Comparison of ENCODE assay signal across 1 cellular context in the genomic region with DNA sequence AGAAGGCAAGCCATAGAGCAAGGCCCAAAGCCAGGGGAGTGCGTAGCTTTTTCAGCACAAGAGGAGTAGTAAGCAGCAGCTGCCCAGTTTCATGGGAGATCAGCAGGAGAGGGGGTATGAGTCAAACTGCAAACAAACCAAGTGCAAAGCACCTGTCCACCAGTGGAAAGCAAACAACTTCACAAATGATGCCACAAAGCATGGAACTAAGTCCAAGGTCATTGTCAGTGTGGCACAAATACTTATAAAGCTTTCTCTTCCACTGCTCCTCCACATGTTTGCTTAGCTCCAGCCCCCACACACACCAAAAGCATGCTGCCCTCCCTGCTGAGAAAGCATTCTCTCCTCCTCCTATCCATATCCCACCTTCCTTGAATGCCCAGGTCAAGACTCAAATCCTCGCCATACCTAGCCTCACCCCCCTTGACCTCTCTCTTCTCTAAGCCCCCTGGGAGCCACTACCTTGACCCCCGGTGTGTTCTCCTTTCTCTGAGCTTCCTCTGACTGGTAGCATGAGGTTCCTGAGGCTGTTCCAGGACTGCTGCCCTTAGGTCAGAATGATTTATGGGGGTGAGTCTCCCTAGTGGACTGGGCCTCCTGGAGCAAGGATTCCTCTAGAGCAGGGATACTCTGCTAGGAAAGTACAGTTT.
A peak's percentile ranks its signal among the peaks of the same experiment; 100 is the strongest.
TF ChIP-seq lines count a peak whose summit lies in the region.

No MANE protein-coding gene starts in this region.

TF ChIP-seq in HepG2, 621 proteins besides CTCF, POLR2A, EP300 and RAD21 (continued from another document and continues in another):
- TF ChIP-seq, protein P1, sequence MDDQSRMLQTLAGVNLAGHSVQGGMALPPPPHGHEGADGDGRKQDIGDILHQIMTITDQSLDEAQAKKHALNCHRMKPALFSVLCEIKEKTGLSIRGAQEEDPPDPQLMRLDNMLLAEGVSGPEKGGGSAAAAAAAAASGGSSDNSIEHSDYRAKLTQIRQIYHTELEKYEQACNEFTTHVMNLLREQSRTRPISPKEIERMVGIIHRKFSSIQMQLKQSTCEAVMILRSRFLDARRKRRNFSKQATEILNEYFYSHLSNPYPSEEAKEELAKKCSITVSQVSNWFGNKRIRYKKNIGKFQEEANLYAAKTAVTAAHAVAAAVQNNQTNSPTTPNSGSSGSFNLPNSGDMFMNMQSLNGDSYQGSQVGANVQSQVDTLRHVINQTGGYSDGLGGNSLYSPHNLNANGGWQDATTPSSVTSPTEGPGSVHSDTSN (CRISPR knock-in tag; IDR thresholded peaks at IDR 0.05; ENCODE audit: borderline replicate concordance) = no peak
- TF ChIP-seq, protein P2, sequence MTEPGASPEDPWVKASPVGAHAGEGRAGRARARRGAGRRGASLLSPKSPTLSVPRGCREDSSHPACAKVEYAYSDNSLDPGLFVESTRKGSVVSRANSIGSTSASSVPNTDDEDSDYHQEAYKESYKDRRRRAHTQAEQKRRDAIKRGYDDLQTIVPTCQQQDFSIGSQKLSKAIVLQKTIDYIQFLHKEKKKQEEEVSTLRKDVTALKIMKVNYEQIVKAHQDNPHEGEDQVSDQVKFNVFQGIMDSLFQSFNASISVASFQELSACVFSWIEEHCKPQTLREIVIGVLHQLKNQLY (CRISPR knock-in tag; IDR thresholded peaks at IDR 0.05) = peak; percentile 97
- TF ChIP-seq MXI1 (IDR thresholded peaks at IDR 0.05; ENCODE audit: borderline replicate concordance, low read depth, low read length) (peak; percentile 84; the same call in 2 of the 3 replicates), ZNF672 (CRISPR knock-in tag; IDR thresholded peaks at IDR 0.05) (no peak), SALL2 (CRISPR knock-in tag; IDR thresholded peaks at IDR 0.05) (peak; percentile 88), ZNF530 (CRISPR knock-in tag; IDR thresholded peaks at IDR 0.05; ENCODE audit: low read depth) (no peak), ZNF713 (CRISPR knock-in tag; IDR thresholded peaks at IDR 0.05) (no peak), ZBTB38 (CRISPR knock-in tag; IDR thresholded peaks at IDR 0.05) (no peak), ZNF180 (CRISPR knock-in tag; IDR thresholded peaks at IDR 0.05; ENCODE audit: borderline replicate concordance, low read depth) (no peak), TEAD2 (CRISPR knock-in tag; IDR thresholded peaks at IDR 0.05) (no peak), SAP130 (CRISPR knock-in tag; IDR thresholded peaks at IDR 0.05; ENCODE audit: low read depth) (peak; percentile 93), ZNF563 (CRISPR knock-in tag; IDR thresholded peaks at IDR 0.05) (0 out of 2 replicates have a peak, but pooled peaks have one; percentile 63), ZNF33A (CRISPR knock-in tag; IDR thresholded peaks at IDR 0.05; ENCODE audit: borderline replicate concordance) (no peak), ZNF329 (CRISPR knock-in tag; IDR thresholded peaks at IDR 0.05; ENCODE audit: low read depth) (no peak), PAWR (CRISPR knock-in tag; IDR thresholded peaks at IDR 0.05; ENCODE audit: borderline replicate concordance) (no peak), U2AF2 (IDR thresholded peaks at IDR 0.05; ENCODE audit: low read depth, low read length) (no peak), GTF2F1 (IDR thresholded peaks at IDR 0.05; ENCODE audit: low read length) (no peak), ZNF326 (CRISPR knock-in tag; IDR thresholded peaks at IDR 0.05; ENCODE audit: borderline replicate concordance) (no peak), KLF16 (CRISPR knock-in tag; IDR thresholded peaks at IDR 0.05) (peak in 1 of 2 experiments; percentile 93; a peak in 2 of 4 replicates), EHMT2 (IDR thresholded peaks at IDR 0.05; ENCODE audit: borderline replicate concordance, low read depth, low read length) (peak; percentile 40; the same call in 1 of the 2 replicates), ZNF7 (CRISPR knock-in tag; IDR thresholded peaks at IDR 0.05) (no peak), ZBTB7A (CRISPR knock-in tag; IDR thresholded peaks at IDR 0.05) (peak; percentile 75), ZNF619 (CRISPR knock-in tag; IDR thresholded peaks at IDR 0.05) (no peak), HOXA3 (CRISPR knock-in tag; IDR thresholded peaks at IDR 0.05) (peak; percentile 89; the same call in 1 of the 2 replicates), KMT2B (CRISPR knock-in tag; IDR thresholded peaks at IDR 0.05) (no peak; the same call in 1 of the 2 replicates), CBX1 (IDR thresholded peaks at IDR 0.05; ENCODE audit: low read depth) (no peak), HOXA7 (CRISPR knock-in tag; IDR thresholded peaks at IDR 0.05) (no peak), MAFK (conservative IDR thresholded peaks at IDR 0.05 in 1 of 2, IDR thresholded peaks at IDR 0.05 in 1 of 2; ENCODE audit: low read length in 2 of 2) (peak; percentile 15 to 32), ZNF746 (CRISPR knock-in tag; IDR thresholded peaks at IDR 0.05) (peak; percentile 94), SOX5 (CRISPR knock-in tag; IDR thresholded peaks at IDR 0.05; ENCODE audit: borderline replicate concordance) (peak; percentile 98), RBAK (CRISPR knock-in tag; IDR thresholded peaks at IDR 0.05) (no peak), ZNF543 (CRISPR knock-in tag; IDR thresholded peaks at IDR 0.05) (no peak), CENPX (CRISPR knock-in tag; IDR thresholded peaks at IDR 0.05) (no peak), ZNF878 (CRISPR knock-in tag; IDR thresholded peaks at IDR 0.05) (peak; percentile 95), THAP11 (CRISPR knock-in tag; IDR thresholded peaks at IDR 0.05) (peak; percentile 86), CBFB (CRISPR knock-in tag; IDR thresholded peaks at IDR 0.05) (peak; percentile 64)
- TF ChIP-seq, protein P3, sequence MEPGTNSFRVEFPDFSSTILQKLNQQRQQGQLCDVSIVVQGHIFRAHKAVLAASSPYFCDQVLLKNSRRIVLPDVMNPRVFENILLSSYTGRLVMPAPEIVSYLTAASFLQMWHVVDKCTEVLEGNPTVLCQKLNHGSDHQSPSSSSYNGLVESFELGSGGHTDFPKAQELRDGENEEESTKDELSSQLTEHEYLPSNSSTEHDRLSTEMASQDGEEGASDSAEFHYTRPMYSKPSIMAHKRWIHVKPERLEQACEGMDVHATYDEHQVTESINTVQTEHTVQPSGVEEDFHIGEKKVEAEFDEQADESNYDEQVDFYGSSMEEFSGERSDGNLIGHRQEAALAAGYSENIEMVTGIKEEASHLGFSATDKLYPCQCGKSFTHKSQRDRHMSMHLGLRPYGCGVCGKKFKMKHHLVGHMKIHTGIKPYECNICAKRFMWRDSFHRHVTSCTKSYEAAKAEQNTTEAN (CRISPR knock-in tag; conservative IDR thresholded peaks at IDR 0.05) = peak; percentile 90
- TF ChIP-seq, protein P4, sequence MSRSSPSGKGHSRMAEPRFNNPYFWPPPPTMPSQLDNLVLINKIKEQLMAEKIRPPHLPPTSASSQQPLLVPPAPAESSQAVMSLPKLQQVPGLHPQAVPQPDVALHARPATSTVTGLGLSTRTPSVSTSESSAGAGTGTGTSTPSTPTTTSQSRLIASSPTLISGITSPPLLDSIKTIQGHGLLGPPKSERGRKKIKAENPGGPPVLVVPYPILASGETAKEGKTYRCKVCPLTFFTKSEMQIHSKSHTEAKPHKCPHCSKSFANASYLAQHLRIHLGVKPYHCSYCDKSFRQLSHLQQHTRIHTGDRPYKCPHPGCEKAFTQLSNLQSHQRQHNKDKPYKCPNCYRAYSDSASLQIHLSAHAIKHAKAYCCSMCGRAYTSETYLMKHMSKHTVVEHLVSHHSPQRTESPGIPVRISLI (CRISPR knock-in tag; IDR thresholded peaks at IDR 0.05; ENCODE audit: borderline replicate concordance) = no peak
- TF ChIP-seq, protein P5, sequence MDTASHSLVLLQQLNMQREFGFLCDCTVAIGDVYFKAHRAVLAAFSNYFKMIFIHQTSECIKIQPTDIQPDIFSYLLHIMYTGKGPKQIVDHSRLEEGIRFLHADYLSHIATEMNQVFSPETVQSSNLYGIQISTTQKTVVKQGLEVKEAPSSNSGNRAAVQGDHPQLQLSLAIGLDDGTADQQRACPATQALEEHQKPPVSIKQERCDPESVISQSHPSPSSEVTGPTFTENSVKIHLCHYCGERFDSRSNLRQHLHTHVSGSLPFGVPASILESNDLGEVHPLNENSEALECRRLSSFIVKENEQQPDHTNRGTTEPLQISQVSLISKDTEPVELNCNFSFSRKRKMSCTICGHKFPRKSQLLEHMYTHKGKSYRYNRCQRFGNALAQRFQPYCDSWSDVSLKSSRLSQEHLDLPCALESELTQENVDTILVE (CRISPR knock-in tag; IDR thresholded peaks at IDR 0.05) = peak; percentile 64; the same call in 1 of the 2 replicates
- TF ChIP-seq, protein P6, sequence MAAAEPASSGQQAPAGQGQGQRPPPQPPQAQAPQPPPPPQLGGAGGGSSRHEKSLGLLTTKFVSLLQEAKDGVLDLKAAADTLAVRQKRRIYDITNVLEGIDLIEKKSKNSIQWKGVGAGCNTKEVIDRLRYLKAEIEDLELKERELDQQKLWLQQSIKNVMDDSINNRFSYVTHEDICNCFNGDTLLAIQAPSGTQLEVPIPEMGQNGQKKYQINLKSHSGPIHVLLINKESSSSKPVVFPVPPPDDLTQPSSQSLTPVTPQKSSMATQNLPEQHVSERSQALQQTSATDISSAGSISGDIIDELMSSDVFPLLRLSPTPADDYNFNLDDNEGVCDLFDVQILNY (CRISPR knock-in tag; conservative IDR thresholded peaks at IDR 0.05) = no peak
- TF ChIP-seq, protein P7, sequence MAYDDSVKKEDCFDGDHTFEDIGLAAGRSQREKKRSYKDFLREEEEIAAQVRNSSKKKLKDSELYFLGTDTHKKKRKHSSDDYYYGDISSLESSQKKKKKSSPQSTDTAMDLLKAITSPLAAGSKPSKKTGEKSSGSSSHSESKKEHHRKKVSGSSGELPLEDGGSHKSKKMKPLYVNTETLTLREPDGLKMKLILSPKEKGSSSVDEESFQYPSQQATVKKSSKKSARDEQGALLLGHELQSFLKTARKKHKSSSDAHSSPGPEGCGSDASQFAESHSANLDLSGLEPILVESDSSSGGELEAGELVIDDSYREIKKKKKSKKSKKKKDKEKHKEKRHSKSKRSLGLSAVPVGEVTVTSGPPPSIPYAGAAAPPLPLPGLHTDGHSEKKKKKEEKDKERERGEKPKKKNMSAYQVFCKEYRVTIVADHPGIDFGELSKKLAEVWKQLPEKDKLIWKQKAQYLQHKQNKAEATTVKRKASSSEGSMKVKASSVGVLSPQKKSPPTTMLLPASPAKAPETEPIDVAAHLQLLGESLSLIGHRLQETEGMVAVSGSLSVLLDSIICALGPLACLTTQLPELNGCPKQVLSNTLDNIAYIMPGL (CRISPR knock-in tag; IDR thresholded peaks at IDR 0.05; ENCODE audit: borderline replicate concordance in 1 of 2, low read depth in 1 of 2) = peak in 1 of 2 experiments; percentile 46; a peak in 1 of 4 replicates
- TF ChIP-seq, protein P8, sequence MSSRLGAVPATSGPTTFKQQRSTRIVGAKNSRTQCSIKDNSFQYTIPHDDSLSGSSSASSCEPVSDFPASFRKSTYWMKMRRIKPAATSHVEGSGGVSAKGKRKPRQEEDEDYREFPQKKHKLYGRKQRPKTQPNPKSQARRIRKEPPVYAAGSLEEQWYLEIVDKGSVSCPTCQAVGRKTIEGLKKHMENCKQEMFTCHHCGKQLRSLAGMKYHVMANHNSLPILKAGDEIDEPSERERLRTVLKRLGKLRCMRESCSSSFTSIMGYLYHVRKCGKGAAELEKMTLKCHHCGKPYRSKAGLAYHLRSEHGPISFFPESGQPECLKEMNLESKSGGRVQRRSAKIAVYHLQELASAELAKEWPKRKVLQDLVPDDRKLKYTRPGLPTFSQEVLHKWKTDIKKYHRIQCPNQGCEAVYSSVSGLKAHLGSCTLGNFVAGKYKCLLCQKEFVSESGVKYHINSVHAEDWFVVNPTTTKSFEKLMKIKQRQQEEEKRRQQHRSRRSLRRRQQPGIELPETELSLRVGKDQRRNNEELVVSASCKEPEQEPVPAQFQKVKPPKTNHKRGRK (CRISPR knock-in tag; IDR thresholded peaks at IDR 0.05) = no peak
- TF ChIP-seq, protein P9, sequence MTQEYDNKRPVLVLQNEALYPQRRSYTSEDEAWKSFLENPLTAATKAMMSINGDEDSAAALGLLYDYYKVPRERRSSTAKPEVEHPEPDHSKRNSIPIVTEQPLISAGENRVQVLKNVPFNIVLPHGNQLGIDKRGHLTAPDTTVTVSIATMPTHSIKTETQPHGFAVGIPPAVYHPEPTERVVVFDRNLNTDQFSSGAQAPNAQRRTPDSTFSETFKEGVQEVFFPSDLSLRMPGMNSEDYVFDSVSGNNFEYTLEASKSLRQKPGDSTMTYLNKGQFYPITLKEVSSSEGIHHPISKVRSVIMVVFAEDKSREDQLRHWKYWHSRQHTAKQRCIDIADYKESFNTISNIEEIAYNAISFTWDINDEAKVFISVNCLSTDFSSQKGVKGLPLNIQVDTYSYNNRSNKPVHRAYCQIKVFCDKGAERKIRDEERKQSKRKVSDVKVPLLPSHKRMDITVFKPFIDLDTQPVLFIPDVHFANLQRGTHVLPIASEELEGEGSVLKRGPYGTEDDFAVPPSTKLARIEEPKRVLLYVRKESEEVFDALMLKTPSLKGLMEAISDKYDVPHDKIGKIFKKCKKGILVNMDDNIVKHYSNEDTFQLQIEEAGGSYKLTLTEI (CRISPR knock-in tag; conservative IDR thresholded peaks at IDR 0.05) = no peak
- TF ChIP-seq, protein P10, sequence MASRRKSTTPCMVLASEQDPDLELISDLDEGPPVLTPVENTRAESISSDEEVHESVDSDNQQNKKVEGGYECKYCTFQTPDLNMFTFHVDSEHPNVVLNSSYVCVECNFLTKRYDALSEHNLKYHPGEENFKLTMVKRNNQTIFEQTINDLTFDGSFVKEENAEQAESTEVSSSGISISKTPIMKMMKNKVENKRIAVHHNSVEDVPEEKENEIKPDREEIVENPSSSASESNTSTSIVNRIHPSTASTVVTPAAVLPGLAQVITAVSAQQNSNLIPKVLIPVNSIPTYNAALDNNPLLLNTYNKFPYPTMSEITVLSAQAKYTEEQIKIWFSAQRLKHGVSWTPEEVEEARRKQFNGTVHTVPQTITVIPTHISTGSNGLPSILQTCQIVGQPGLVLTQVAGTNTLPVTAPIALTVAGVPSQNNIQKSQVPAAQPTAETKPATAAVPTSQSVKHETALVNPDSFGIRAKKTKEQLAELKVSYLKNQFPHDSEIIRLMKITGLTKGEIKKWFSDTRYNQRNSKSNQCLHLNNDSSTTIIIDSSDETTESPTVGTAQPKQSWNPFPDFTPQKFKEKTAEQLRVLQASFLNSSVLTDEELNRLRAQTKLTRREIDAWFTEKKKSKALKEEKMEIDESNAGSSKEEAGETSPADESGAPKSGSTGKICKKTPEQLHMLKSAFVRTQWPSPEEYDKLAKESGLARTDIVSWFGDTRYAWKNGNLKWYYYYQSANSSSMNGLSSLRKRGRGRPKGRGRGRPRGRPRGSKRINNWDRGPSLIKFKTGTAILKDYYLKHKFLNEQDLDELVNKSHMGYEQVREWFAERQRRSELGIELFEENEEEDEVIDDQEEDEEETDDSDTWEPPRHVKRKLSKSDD (CRISPR knock-in tag; IDR thresholded peaks at IDR 0.05; ENCODE audit: low read depth) = peak; percentile 85
- TF ChIP-seq, protein P11, sequence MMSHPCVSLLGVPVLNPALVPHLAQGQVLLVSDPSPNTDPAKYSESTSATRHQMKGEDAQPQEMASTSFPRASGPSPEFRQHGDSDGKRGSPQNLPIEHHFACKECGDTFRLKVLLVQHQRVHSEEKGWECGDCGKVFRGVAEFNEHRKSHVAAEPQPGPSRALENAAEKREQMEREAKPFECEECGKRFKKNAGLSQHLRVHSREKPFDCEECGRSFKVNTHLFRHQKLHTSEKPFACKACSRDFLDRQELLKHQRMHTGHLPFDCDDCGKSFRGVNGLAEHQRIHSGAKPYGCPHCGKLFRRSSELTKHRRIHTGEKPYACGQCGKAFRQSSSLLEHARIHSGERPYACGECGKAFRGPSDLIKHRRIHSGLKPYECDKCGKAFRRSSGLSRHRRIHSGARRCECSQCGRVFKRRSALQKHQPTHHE (CRISPR knock-in tag; IDR thresholded peaks at IDR 0.05; ENCODE audit: borderline replicate concordance) = peak; percentile 58; the same call in 1 of the 2 replicates
- TF ChIP-seq, protein P12, sequence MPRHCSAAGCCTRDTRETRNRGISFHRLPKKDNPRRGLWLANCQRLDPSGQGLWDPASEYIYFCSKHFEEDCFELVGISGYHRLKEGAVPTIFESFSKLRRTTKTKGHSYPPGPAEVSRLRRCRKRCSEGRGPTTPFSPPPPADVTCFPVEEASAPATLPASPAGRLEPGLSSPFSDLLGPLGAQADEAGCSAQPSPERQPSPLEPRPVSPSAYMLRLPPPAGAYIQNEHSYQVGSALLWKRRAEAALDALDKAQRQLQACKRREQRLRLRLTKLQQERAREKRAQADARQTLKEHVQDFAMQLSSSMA (CRISPR knock-in tag; IDR thresholded peaks at IDR 0.05) = no peak; the same call in 1 of the 2 replicates
